In the genomic region with DNA sequence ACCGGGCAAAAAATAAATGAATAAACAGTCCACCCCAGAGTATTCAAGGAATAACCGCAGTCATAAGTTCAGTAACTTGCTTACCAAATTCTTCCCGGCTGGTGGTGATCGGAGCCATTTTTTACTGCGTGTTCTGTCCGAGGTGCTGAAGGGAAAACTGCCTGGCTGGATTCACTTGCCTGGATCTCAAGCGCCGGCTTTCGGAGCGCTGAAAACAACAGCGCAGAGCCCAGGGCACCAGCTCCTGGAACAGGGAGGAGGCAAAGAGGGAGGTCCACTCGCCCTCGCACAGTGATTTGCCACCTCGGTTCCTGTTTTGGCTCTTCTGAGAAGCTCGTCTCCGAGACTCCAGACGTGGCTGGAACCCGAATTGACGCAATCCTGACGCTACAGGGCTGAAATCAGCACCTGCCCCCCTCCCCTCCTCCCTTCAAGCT, we compare ENCODE assay signal across 9 cellular contexts.
DNase-seq lines count a peak whose midpoint lies in the region; ATAC-seq and TF ChIP-seq lines count a peak whose summit lies in the region.
"Had no signal": no experiment of that assay in that cellular context is flagged by ENCODE, and none has a peak within 500 bp of the region (broad histone marks: within the 10 kb centered on the region; RNA-seq: fewer than 3 reads in every experiment).

A gene with protein sequence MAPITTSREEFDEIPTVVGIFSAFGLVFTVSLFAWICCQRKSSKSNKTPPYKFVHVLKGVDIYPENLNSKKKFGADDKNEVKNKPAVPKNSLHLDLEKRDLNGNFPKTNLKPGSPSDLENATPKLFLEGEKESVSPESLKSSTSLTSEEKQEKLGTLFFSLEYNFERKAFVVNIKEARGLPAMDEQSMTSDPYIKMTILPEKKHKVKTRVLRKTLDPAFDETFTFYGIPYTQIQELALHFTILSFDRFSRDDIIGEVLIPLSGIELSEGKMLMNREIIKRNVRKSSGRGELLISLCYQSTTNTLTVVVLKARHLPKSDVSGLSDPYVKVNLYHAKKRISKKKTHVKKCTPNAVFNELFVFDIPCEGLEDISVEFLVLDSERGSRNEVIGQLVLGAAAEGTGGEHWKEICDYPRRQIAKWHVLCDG (minus strand): TSS at position 327 of the 437 bp plus-strand sequence. CDS start 209 bp downstream, at position 118.

- no peaks in the 10 kb centered on the region for H3K4me1 ChIP-seq in ACC112 (ENCODE audit: control insufficient read depth, insufficient read depth, low read length, unreplicated experiment)

- H3K4me3 ChIP-seq in ACC112 (ENCODE audit: low read depth, low read length): peak within 1 kb of the TSS; percentile 53
- H3K4me3 ChIP-seq in WERI-Rb-1 (ENCODE audit: low read depth, low read length): peak within 1 kb of the TSS; percentile 77
- H3K4me3 ChIP-seq in skeletal muscle cell (ENCODE audit: low read depth, low read length): no peak within 1 kb of the TSS

- H3K27ac ChIP-seq in ACC112 (ENCODE audit: low read depth, low read length): no peak within 1 kb of the TSS
- peak within 1 kb of the TSS; percentile 78 for H3K27ac ChIP-seq in WERI-Rb-1

- no peak within 1 kb of the TSS for H2AFZ ChIP-seq in ACC112 (ENCODE audit: low read length, unreplicated experiment)

- no peaks in the 10 kb centered on the region for H3K79me2 ChIP-seq in ACC112 (ENCODE audit: control insufficient read depth, insufficient read depth, low read length, unreplicated experiment)

- DNase-seq in NCI-H1092 treated with DMSO at 0.1 percent for 48 hours (lab: John Stamatoyannopoulos, UW) (peak; percentile 89), WERI-Rb-1 (peak; percentile 84), hypothalamus (lab: John Stamatoyannopoulos, UW) (peak in 45 of 51 donors; percentile 1 to 77 (median 56)), skeletal muscle cell (ENCODE audit: low read depth) (peak; percentile 22), GM10266 (ENCODE audit: extremely low spot score) (no peak)
- DNase-seq in stimulated activated CD4-positive, alpha-beta T cell treated with anti-CD3 and anti-CD28 coated beads, Interleukin-4, amount 100 ng/mL, for 1 hour: no peak
- DNase-seq: DND-41 had no signal

- no peaks in the 10 kb centered on the region for H3K36me3 ChIP-seq in ACC112 (ENCODE audit: insufficient read depth, low read length)
- H3K36me3 ChIP-seq in WERI-Rb-1: peaks cover 4% of the 10 kb centered on the region; the same call in 1 of the 2 replicates

- ATAC-seq in HG03039 (IDR thresholded peaks at IDR 0.05; ENCODE audit: unreplicated experiment): no peak

- H3K9me3 ChIP-seq in WERI-Rb-1 (ENCODE audit: severe bottlenecking): no peaks in the 10 kb centered on the region

- H3K27me3 ChIP-seq in ACC112 (ENCODE audit: insufficient read depth, low read length): peaks cover 51% of the 10 kb centered on the region
- no peaks in the 10 kb centered on the region for H3K27me3 ChIP-seq in WERI-Rb-1 (ENCODE audit: insufficient read depth, low read depth, severe bottlenecking)

- TF ChIP-seq CTCF in WERI-Rb-1 (IDR thresholded peaks at IDR 0.05; ENCODE audit: low read depth, low read length): no peak
- TF ChIP-seq CTCF in GM10266 (IDR thresholded peaks at IDR 0.05; ENCODE audit: control insufficient read depth, insufficient read depth, low read depth, missing control alignments): no peak

Comparison
In these comparisons a context has a peak if more than half of its experiments do, and no peak if none do; other contexts are left out.
1. DNase-seq: peak in NCI-H1092 treated with DMSO at 0.1 percent for 48 hours (single experiment), WERI-Rb-1 (single experiment), hypothalamus (45 of 51) and skeletal muscle cell (single experiment); none in stimulated activated CD4-positive, alpha-beta T cell treated with anti-CD3 and anti-CD28 coated beads, Interleukin-4, amount 100 ng/mL, for 1 hour (single experiment) and GM10266 (single experiment).